30 cellular contexts compared by ENCODE assay signal in the genomic region with DNA sequence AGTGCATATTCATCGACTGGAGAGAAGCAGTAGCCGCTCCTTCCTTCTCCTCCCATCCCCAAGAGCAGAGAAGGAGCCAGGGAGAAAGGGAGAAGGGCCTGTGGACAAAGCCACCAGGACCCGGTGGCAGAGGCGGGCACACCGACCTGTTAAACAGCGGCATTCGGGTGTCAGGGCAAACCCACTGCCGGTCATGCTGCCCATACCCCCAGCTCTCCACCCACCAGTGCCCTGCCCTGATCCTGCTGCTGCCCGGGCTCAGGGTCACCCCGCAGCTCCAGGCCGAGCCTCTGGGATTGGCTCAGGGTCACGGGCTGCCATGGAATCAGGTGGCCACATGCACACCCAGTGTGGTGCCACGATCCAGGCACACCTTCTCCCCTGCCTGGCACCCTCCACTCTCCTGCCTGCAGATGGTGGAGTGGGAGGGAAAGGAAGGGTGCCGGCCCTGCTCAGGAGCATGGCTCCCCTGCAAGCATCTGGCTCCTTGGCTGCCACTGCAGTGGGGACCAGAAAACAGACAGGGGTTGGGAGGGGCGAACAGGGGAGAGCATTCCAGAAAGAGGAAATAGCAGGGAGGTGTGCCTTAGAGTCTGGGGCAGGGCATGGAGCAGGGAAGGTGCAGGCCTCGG. TPM values are rescaled to one million over a fixed set of nuclear protein-coding genes. Genes with fewer than 3 reads are reported as not detected.
DNase-seq lines count a peak whose midpoint lies in the region; ATAC-seq and TF ChIP-seq lines count a peak whose summit lies in the region.
"Had no signal": no experiment of that assay in that cellular context is flagged by ENCODE, and none has a peak within 500 bp of the region (broad histone marks: within the 10 kb centered on the region; RNA-seq: fewer than 3 reads in every experiment).

No MANE protein-coding gene starts in this region.

- 84 to 85% methylated on average over 9 to 11 of the region's 16 CpGs for whole genome bisulfite sequencing in mesodermal cell (ENCODE audit: insufficient coverage in 2 of 2), 2 experiments
- 94 to 96% methylated on average over 16 of the region's 16 CpGs for WGBS in aorta, 2 donors

- peaks cover 33% of the 10 kb centered on the region for H3K4me1 ChIP-seq in mesodermal cell (ENCODE audit: control insufficient read depth, insufficient read depth, low read length, poor library complexity, severe bottlenecking)
- no peaks in the 10 kb centered on the region for H3K4me1 ChIP-seq in aorta (ENCODE audit: control insufficient read depth in 1 of 2, insufficient read depth in 2 of 2, low read length in 2 of 2)
- H3K4me1 ChIP-seq: gastroesophageal sphincter, pancreas had no signal

- no peak for ATAC-seq in Right ventricle myocardium inferior
- ATAC-seq in aorta (ENCODE audit: low FRiP score) = no peak
- ATAC-seq in GM21367 (IDR thresholded peaks at IDR 0.05; ENCODE audit: unreplicated experiment) = no peak
- ATAC-seq: activated CD8-positive, alpha-beta T cell treated with anti-CD3 and anti-CD28 coated beads, Interleukin-2, amount 10 ng/mL, durations not matched to agents 7 days and 5 days; natural killer cell; right cardiac atrium; T-helper 17 cell had no signal

- no peaks in the 10 kb centered on the region for H3K36me3 Mint-ChIP-seq in brain
- H3K36me3 Mint-ChIP-seq: activated naive CD8-positive, alpha-beta T cell treated with anti-CD3 and anti-CD28 coated beads for 36 hours; natural killer cell had no signal

- H3K4me3 Mint-ChIP-seq in brain = no peak overlapping the region
- H3K4me3 Mint-ChIP-seq: activated CD8-positive, alpha-beta T cell treated with anti-CD3 and anti-CD28 coated beads, Interleukin-2, amount 10 ng/mL, durations not matched to agents 7 days and 5 days; activated naive CD8-positive, alpha-beta T cell treated with anti-CD3 and anti-CD28 coated beads for 36 hours; central memory CD8-positive, alpha-beta T cell; IgD-negative memory B cell; natural killer cell; T-helper 17 cell had no signal

- no peaks in the 10 kb centered on the region for H3K27me3 Mint-ChIP-seq in brain
- H3K27me3 Mint-ChIP-seq: activated naive CD8-positive, alpha-beta T cell treated with anti-CD3 and anti-CD28 coated beads for 36 hours; central memory CD8-positive, alpha-beta T cell; IgD-negative memory B cell; T-helper 17 cell had no signal

- intact Hi-C loops in Right ventricle myocardium inferior (cut with DNase I) (no loop called here), cardiac septum (cut with DNase I) (no loop called here), aorta (cut with DNase I) (no loop called here)

- TF ChIP-seq CTCF in brain (conservative IDR thresholded peaks at IDR 0.05) = no peak

- peaks cover 23% of the 10 kb centered on the region for H3K4me1 Mint-ChIP-seq in brain
- H3K4me1 Mint-ChIP-seq: IgD-negative memory B cell had no signal

- no peaks in the 10 kb centered on the region for H3K9me3 ChIP-seq in mesodermal cell (ENCODE audit: control insufficient read depth, low read length)
- no peaks in the 10 kb centered on the region for H3K9me3 ChIP-seq in aorta (ENCODE audit: control insufficient read depth, low read length)
- H3K9me3 ChIP-seq: gastroesophageal sphincter, pancreas, testis had no signal

- no peaks in the 10 kb centered on the region for H3K36me3 ChIP-seq in mesodermal cell (ENCODE audit: control insufficient read depth, insufficient read depth, low read length)
- no peaks in the 10 kb centered on the region for H3K36me3 ChIP-seq in aorta (ENCODE audit: control insufficient read depth in 1 of 2, insufficient read depth in 2 of 2, low read length in 1 of 2)
- H3K36me3 ChIP-seq: pancreas had no signal

- H3K27ac Mint-ChIP-seq in brain = peak overlapping the region in 4 of 5 experiments; percentile 0 to 97 (median 46)
- H3K27ac Mint-ChIP-seq: activated CD8-positive, alpha-beta T cell treated with anti-CD3 and anti-CD28 coated beads, Interleukin-2, amount 10 ng/mL, durations not matched to agents 7 days and 5 days; activated naive CD8-positive, alpha-beta T cell treated with anti-CD3 and anti-CD28 coated beads for 36 hours; natural killer cell; T-helper 17 cell had no signal

- H3K4me3 ChIP-seq in mesodermal cell (ENCODE audit: extremely low read depth, insufficient read depth, low read length, poor library complexity, severe bottlenecking) (no peak overlapping the region), aorta (ENCODE audit: low read length in 2 of 2) (no peak overlapping the region)
- H3K4me3 ChIP-seq: gastroesophageal sphincter, pancreas, testis had no signal

- DNase-seq in Right ventricle myocardium inferior (ENCODE audit: missing footprints) (peak; percentile 49), cardiac septum (ENCODE audit: low spot score) (no peak), aorta (peak; percentile 27 to 40), SHP77 (lab: John Stamatoyannopoulos, UW) (no peak), NCI-H2081 treated with DMSO at 0.1 percent for 48 hours (lab: John Stamatoyannopoulos, UW) (no peak)
- DNase-seq: activated CD8-positive, alpha-beta T cell treated with anti-CD3 and anti-CD28 coated beads, Interleukin-2, amount 10 ng/mL, durations not matched to agents 7 days and 5 days; activated effector memory CD4-positive, alpha-beta T cell treated with Interleukin-2 at 50 U/mL for 16 hours; activated naive CD8-positive, alpha-beta T cell treated with anti-CD3 and anti-CD28 coated beads for 36 hours; activated T-cell treated with anti-CD3 and anti-CD28 coated beads for 4 hours; hypothalamus; natural killer cell; NCI-H1048; NCI-H187 treated with DMSO at 0.1 percent for 48 hours; NCI-H2227 treated with DMSO at 0.1 percent for 48 hours; NCI-H748 treated with DMSO at 0.1 percent for 48 hours; stimulated activated CD4-positive, alpha-beta T cell treated with anti-CD3 and anti-CD28 coated beads, Interleukin-4, amount 100 ng/mL, for 4 hours; stimulated activated naive CD4-positive, alpha-beta T cell; T-helper 17 cell; testis had no signal

- H3K27ac ChIP-seq in mesodermal cell (ENCODE audit: low read depth, low read length, severe bottlenecking) = peak overlapping the region; percentile 61
- H3K27ac ChIP-seq in aorta (ENCODE audit: low read depth in 1 of 2, low read length in 2 of 2) = no peak overlapping the region
- H3K27ac ChIP-seq: gastroesophageal sphincter, testis had no signal

- no peaks in the 10 kb centered on the region for H3K9me3 Mint-ChIP-seq in brain
- H3K9me3 Mint-ChIP-seq: activated naive CD8-positive, alpha-beta T cell treated with anti-CD3 and anti-CD28 coated beads for 36 hours; central memory CD8-positive, alpha-beta T cell; IgD-negative memory B cell; natural killer cell had no signal

- no peaks in the 10 kb centered on the region for H3K27me3 ChIP-seq in aorta (ENCODE audit: control insufficient read depth in 1 of 2, insufficient read depth in 2 of 2, low read length in 1 of 2)
- H3K27me3 ChIP-seq: gastroesophageal sphincter, pancreas, testis had no signal

RNA-seq across cellular contexts. Expression of a gene that starts 18.3 kb away (rescaled TPM):
- total RNA-seq in Right ventricle myocardium inferior = 45.3 TPM
- total RNA-seq in cardiac septum = 4.4 TPM
- 79.5 TPM for polyA plus RNA-seq in brain (ENCODE audit: insufficient read depth, low read depth, low replicate concordance)
- polyA plus RNA-seq in mesodermal cell (2013, experiment 1 of 2) = 4.6 TPM
- polyA plus RNA-seq in mesodermal cell (2013, experiment 2 of 2) = 3.3 TPM
- total RNA-seq in aorta = 10 to 100 TPM; 12.0 to 50.1 TPM
- polyA plus RNA-seq in aorta = 1 to 10 TPM; 2.9 to 4.6 TPM
- total RNA-seq: A172, G401, H4 had no signal

RNA-seq across cellular contexts. Expression of a gene that starts 37.7 kb away (rescaled TPM):
- total RNA-seq in Right ventricle myocardium inferior (40.4 TPM), cardiac septum (30.5 TPM), aorta (10 to 100 TPM in 1 of 2 donors, 1 to 10 TPM in 1; 7.7 to 11.1 TPM)
- polyA plus RNA-seq in brain (ENCODE audit: insufficient read depth, low read depth, low replicate concordance) (32.0 TPM), aorta (1 to 10 TPM; 6.6 to 7.9 TPM)
- polyA plus RNA-seq in mesodermal cell (2013, experiment 1 of 2) = 13.9 TPM
- polyA plus RNA-seq in mesodermal cell (2013, experiment 2 of 2) = 12.1 TPM

Comparison
In these comparisons a context has a peak if more than half of its experiments do, and no peak if none do; other contexts are left out.
1. DNase-seq: peak in Right ventricle myocardium inferior (single experiment) and aorta (2 of 2); none in cardiac septum (single experiment), SHP77 (0 of 2) and NCI-H2081 treated with DMSO at 0.1 percent for 48 hours (single experiment).